In the genomic region with DNA sequence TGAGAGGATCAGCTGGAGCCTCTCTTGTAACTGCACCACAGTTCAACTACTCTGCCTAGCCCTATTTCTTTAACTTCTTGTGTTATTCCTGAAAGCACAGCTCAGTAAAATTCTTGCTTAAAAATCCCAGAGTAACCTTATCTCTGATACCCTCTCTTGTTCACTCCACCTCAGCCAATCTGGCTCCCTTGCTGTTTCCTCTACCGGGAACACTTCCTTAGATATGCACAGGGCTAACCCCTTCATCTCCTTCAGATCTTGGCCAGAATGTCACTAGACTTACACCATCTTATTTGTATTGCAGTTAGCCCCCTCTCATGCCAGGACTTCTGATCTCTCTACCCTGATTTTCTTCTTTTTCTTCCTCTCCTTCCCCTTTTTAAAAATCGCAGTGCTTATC, we compare ENCODE assay signal across 2 cellular contexts.
TF ChIP-seq lines count a peak whose summit lies in the region.

No MANE protein-coding gene starts in this region.

TF ChIP-seq in GM23338, 12 proteins besides CTCF, POLR2A, EP300 and RAD21 (continued from another document):
- TF ChIP-seq, protein P1, sequence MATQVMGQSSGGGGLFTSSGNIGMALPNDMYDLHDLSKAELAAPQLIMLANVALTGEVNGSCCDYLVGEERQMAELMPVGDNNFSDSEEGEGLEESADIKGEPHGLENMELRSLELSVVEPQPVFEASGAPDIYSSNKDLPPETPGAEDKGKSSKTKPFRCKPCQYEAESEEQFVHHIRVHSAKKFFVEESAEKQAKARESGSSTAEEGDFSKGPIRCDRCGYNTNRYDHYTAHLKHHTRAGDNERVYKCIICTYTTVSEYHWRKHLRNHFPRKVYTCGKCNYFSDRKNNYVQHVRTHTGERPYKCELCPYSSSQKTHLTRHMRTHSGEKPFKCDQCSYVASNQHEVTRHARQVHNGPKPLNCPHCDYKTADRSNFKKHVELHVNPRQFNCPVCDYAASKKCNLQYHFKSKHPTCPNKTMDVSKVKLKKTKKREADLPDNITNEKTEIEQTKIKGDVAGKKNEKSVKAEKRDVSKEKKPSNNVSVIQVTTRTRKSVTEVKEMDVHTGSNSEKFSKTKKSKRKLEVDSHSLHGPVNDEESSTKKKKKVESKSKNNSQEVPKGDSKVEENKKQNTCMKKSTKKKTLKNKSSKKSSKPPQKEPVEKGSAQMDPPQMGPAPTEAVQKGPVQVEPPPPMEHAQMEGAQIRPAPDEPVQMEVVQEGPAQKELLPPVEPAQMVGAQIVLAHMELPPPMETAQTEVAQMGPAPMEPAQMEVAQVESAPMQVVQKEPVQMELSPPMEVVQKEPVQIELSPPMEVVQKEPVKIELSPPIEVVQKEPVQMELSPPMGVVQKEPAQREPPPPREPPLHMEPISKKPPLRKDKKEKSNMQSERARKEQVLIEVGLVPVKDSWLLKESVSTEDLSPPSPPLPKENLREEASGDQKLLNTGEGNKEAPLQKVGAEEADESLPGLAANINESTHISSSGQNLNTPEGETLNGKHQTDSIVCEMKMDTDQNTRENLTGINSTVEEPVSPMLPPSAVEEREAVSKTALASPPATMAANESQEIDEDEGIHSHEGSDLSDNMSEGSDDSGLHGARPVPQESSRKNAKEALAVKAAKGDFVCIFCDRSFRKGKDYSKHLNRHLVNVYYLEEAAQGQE (IDR thresholded peaks at IDR 0.05; ENCODE audit: unreplicated experiment) = no peak
- TF ChIP-seq ZNF331 (CRISPR knock-in tag; IDR thresholded peaks at IDR 0.05; ENCODE audit: low read depth) (no peak), JUNB (IDR thresholded peaks at IDR 0.05; ENCODE audit: unreplicated experiment) (no peak), NANOG (IDR thresholded peaks at IDR 0.05; ENCODE audit: borderline replicate concordance) (no peak), EZH2 (IDR thresholded peaks at IDR 0.05; ENCODE audit: low read depth, unreplicated experiment) (no peak), CREB1 (CRISPR knock-in tag; IDR thresholded peaks at IDR 0.05; ENCODE audit: low read depth) (no peak), EZH2phosphoT487 (IDR thresholded peaks at IDR 0.05; ENCODE audit: unreplicated experiment) (no peak), POLR2AphosphoS5 (IDR thresholded peaks at IDR 0.05; ENCODE audit: low read depth) (no peak)
- TF ChIP-seq, protein P2, sequence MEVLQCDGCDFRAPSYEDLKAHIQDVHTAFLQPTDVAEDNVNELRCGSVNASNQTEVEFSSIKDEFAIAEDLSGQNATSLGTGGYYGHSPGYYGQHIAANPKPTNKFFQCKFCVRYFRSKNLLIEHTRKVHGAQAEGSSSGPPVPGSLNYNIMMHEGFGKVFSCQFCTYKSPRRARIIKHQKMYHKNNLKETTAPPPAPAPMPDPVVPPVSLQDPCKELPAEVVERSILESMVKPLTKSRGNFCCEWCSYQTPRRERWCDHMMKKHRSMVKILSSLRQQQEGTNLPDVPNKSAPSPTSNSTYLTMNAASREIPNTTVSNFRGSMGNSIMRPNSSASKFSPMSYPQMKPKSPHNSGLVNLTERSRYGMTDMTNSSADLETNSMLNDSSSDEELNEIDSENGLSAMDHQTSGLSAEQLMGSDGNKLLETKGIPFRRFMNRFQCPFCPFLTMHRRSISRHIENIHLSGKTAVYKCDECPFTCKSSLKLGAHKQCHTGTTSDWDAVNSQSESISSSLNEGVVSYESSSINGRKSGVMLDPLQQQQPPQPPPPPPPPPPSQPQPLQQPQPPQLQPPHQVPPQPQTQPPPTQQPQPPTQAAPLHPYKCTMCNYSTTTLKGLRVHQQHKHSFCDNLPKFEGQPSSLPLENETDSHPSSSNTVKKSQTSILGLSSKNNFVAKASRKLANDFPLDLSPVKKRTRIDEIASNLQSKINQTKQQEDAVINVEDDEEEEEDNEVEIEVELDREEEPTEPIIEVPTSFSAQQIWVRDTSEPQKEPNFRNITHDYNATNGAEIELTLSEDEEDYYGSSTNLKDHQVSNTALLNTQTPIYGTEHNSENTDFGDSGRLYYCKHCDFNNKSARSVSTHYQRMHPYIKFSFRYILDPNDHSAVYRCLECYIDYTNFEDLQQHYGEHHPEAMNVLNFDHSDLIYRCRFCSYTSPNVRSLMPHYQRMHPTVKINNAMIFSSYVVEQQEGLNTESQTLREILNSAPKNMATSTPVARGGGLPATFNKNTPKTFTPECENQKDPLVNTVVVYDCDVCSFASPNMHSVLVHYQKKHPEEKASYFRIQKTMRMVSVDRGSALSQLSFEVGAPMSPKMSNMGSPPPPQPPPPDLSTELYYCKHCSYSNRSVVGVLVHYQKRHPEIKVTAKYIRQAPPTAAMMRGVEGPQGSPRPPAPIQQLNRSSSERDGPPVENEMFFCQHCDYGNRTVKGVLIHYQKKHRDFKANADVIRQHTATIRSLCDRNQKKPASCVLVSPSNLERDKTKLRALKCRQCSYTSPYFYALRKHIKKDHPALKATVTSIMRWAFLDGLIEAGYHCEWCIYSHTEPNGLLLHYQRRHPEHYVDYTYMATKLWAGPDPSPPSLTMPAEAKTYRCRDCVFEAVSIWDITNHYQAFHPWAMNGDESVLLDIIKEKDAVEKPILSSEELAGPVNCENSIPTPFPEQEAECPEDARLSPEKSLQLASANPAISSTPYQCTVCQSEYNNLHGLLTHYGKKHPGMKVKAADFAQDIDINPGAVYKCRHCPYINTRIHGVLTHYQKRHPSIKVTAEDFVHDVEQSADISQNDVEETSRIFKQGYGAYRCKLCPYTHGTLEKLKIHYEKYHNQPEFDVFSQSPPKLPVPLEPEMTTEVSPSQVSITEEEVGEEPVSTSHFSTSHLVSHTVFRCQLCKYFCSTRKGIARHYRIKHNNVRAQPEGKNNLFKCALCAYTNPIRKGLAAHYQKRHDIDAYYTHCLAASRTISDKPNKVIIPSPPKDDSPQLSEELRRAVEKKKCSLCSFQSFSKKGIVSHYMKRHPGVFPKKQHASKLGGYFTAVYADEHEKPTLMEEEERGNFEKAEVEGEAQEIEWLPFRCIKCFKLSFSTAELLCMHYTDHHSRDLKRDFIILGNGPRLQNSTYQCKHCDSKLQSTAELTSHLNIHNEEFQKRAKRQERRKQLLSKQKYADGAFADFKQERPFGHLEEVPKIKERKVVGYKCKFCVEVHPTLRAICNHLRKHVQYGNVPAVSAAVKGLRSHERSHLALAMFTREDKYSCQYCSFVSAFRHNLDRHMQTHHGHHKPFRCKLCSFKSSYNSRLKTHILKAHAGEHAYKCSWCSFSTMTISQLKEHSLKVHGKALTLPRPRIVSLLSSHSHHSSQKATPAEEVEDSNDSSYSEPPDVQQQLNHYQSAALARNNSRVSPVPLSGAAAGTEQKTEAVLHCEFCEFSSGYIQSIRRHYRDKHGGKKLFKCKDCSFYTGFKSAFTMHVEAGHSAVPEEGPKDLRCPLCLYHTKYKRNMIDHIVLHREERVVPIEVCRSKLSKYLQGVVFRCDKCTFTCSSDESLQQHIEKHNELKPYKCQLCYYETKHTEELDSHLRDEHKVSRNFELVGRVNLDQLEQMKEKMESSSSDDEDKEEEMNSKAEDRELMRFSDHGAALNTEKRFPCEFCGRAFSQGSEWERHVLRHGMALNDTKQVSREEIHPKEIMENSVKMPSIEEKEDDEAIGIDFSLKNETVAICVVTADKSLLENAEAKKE (CRISPR knock-in tag; IDR thresholded peaks at IDR 0.05) = no peak
- TF ChIP-seq, protein P3, sequence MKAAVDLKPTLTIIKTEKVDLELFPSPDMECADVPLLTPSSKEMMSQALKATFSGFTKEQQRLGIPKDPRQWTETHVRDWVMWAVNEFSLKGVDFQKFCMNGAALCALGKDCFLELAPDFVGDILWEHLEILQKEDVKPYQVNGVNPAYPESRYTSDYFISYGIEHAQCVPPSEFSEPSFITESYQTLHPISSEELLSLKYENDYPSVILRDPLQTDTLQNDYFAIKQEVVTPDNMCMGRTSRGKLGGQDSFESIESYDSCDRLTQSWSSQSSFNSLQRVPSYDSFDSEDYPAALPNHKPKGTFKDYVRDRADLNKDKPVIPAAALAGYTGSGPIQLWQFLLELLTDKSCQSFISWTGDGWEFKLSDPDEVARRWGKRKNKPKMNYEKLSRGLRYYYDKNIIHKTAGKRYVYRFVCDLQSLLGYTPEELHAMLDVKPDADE (IDR thresholded peaks at IDR 0.05) = no peak

TF ChIP-seq in WTC11, 78 proteins besides CTCF, POLR2A, EP300 and RAD21 (continued from another document and continues in another):
- TF ChIP-seq, protein P4, sequence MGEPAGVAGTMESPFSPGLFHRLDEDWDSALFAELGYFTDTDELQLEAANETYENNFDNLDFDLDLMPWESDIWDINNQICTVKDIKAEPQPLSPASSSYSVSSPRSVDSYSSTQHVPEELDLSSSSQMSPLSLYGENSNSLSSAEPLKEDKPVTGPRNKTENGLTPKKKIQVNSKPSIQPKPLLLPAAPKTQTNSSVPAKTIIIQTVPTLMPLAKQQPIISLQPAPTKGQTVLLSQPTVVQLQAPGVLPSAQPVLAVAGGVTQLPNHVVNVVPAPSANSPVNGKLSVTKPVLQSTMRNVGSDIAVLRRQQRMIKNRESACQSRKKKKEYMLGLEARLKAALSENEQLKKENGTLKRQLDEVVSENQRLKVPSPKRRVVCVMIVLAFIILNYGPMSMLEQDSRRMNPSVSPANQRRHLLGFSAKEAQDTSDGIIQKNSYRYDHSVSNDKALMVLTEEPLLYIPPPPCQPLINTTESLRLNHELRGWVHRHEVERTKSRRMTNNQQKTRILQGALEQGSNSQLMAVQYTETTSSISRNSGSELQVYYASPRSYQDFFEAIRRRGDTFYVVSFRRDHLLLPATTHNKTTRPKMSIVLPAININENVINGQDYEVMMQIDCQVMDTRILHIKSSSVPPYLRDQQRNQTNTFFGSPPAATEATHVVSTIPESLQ (CRISPR knock-in tag; IDR thresholded peaks at IDR 0.05) = no peak
- TF ChIP-seq, protein P5, sequence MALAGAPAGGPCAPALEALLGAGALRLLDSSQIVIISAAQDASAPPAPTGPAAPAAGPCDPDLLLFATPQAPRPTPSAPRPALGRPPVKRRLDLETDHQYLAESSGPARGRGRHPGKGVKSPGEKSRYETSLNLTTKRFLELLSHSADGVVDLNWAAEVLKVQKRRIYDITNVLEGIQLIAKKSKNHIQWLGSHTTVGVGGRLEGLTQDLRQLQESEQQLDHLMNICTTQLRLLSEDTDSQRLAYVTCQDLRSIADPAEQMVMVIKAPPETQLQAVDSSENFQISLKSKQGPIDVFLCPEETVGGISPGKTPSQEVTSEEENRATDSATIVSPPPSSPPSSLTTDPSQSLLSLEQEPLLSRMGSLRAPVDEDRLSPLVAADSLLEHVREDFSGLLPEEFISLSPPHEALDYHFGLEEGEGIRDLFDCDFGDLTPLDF (CRISPR knock-in tag; IDR thresholded peaks at IDR 0.05) = no peak
- TF ChIP-seq, protein P6, sequence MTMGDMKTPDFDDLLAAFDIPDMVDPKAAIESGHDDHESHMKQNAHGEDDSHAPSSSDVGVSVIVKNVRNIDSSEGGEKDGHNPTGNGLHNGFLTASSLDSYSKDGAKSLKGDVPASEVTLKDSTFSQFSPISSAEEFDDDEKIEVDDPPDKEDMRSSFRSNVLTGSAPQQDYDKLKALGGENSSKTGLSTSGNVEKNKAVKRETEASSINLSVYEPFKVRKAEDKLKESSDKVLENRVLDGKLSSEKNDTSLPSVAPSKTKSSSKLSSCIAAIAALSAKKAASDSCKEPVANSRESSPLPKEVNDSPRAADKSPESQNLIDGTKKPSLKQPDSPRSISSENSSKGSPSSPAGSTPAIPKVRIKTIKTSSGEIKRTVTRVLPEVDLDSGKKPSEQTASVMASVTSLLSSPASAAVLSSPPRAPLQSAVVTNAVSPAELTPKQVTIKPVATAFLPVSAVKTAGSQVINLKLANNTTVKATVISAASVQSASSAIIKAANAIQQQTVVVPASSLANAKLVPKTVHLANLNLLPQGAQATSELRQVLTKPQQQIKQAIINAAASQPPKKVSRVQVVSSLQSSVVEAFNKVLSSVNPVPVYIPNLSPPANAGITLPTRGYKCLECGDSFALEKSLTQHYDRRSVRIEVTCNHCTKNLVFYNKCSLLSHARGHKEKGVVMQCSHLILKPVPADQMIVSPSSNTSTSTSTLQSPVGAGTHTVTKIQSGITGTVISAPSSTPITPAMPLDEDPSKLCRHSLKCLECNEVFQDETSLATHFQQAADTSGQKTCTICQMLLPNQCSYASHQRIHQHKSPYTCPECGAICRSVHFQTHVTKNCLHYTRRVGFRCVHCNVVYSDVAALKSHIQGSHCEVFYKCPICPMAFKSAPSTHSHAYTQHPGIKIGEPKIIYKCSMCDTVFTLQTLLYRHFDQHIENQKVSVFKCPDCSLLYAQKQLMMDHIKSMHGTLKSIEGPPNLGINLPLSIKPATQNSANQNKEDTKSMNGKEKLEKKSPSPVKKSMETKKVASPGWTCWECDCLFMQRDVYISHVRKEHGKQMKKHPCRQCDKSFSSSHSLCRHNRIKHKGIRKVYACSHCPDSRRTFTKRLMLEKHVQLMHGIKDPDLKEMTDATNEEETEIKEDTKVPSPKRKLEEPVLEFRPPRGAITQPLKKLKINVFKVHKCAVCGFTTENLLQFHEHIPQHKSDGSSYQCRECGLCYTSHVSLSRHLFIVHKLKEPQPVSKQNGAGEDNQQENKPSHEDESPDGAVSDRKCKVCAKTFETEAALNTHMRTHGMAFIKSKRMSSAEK (CRISPR knock-in tag; IDR thresholded peaks at IDR 0.05; ENCODE audit: borderline replicate concordance) = no peak
- TF ChIP-seq IRF2 (CRISPR knock-in tag; IDR thresholded peaks at IDR 0.05; ENCODE audit: borderline replicate concordance, low read depth) = no peak
- TF ChIP-seq, protein P7, sequence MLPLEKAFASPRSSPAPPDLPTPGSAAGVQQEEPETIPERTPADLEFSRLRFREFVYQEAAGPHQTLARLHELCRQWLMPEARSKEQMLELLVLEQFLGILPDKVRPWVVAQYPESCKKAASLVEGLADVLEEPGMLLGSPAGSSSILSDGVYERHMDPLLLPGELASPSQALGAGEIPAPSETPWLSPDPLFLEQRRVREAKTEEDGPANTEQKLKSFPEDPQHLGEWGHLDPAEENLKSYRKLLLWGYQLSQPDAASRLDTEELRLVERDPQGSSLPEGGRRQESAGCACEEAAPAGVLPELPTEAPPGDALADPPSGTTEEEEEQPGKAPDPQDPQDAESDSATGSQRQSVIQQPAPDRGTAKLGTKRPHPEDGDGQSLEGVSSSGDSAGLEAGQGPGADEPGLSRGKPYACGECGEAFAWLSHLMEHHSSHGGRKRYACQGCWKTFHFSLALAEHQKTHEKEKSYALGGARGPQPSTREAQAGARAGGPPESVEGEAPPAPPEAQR (CRISPR knock-in tag; IDR thresholded peaks at IDR 0.05) = no peak
- TF ChIP-seq FOXK1 (CRISPR knock-in tag; IDR thresholded peaks at IDR 0.05) = no peak
- TF ChIP-seq, protein P8, sequence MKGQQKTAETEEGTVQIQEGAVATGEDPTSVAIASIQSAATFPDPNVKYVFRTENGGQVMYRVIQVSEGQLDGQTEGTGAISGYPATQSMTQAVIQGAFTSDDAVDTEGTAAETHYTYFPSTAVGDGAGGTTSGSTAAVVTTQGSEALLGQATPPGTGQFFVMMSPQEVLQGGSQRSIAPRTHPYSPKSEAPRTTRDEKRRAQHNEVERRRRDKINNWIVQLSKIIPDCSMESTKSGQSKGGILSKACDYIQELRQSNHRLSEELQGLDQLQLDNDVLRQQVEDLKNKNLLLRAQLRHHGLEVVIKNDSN (CRISPR knock-in tag; IDR thresholded peaks at IDR 0.05) = no peak
- TF ChIP-seq, protein P9, sequence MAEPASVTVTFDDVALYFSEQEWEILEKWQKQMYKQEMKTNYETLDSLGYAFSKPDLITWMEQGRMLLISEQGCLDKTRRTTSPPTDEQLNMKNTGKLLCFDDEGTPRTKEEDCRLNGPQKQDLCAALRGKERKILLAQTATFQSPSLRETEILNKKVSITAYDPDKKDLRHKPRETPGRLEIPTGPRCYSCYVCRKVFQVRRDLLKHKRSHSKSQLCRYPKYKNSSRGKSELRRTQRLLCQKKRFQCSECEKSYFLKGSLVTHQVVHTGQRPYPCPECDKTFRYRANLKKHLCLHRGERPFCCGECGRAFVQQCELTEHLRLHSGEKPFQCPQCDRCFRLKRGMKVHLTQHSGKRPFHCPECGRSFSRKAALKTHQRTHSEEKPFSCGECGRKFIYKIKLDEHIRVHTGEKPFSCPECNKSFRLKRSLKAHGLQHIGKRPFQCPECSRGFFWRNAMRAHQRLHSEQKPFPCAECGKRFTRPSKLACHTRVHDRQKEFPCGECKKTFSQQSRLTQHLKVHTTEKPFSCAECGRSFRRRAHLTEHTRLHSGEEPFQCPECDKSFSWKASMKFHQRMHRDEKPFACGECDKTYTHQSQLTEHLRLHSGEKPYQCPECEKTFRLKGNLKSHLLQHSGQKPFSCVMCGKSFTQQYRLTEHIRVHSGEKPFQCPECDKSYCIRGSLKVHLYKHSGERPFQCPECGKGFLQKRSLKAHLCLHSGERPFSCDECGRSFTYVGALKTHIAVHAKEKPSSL (CRISPR knock-in tag; conservative IDR thresholded peaks at IDR 0.05) = no peak
- TF ChIP-seq TCF7 (CRISPR knock-in tag; IDR thresholded peaks at IDR 0.05; ENCODE audit: low read depth) = no peak
- no peak for TF ChIP-seq EMX1 (CRISPR knock-in tag; IDR thresholded peaks at IDR 0.05)
- no peak for TF ChIP-seq GRHL2 (CRISPR knock-in tag; IDR thresholded peaks at IDR 0.05; ENCODE audit: insufficient replicate concordance, severe bottlenecking)
